ENCODE assay signal across 11 cellular contexts in genomic region chr4:156972370-156972980, GRCh38. TPM values are rescaled to one million over a fixed set of nuclear protein-coding genes. Genes with fewer than 3 reads are reported as not detected.
DNase-seq lines count a peak whose midpoint lies in the region; ATAC-seq, FAIRE-seq and TF ChIP-seq lines count a peak whose summit lies in the region.
"Had no signal": no experiment of that assay in that cellular context is flagged by ENCODE, and none has a peak within 500 bp of the region (broad histone marks: within the 10 kb centered on the region; RNA-seq: fewer than 3 reads in every experiment).

No MANE protein-coding gene starts in this region.

- intact Hi-C loops in Panc1 (cut with micrococcal nuclease; ENCODE audit: unreplicated experiment) (no loop called here), esophagus squamous epithelium (cut with DNase I) (loop anchor here (10.0 kb wide), 2 partner anchors 72 to 488 kb away; no protein-coding TSS in a partner anchor), OCI-LY7 (cut with micrococcal nuclease; ENCODE audit: unreplicated experiment) (no loop called here)

- H3F3A ChIP-seq in neural progenitor cell (ENCODE audit: low read depth), result peaks cover 24% of the 10 kb centered on the region

- no peaks in the 10 kb centered on the region for H3K36me3 Mint-ChIP-seq in neural progenitor cell

- no peak overlapping the region for H3K27ac Mint-ChIP-seq in neural progenitor cell

- POLR2A ChIA-PET in AG04449 (lab: Yijun Ruan, JAX) (no interaction called here), Panc1 (lab: Charles Lee) (no interaction called here), OCI-LY7 (lab: Charles Lee) (no interaction called here)

- H3K27me3 Mint-ChIP-seq in neural progenitor cell (ENCODE audit: insufficient read depth, low read depth), result peaks cover 2% of the 10 kb centered on the region

- no peak; the same call in 1 of the 2 replicates for ATAC-seq in Panc1

- DNase-seq in AG04449 (ENCODE audit: low read depth, low spot score), result no peak
- DNase-seq in Panc1 (ENCODE audit: low read depth, low spot score), result no peak
- DNase-seq in esophagus squamous epithelium (lab: John Stamatoyannopoulos, UW), result no peak
- DNase-seq in neural progenitor cell (ENCODE audit: low spot score), result peak; percentile 18
- no peak for DNase-seq in RCC 7860 (ENCODE audit: low spot score)
- DNase-seq in NCI-H2081 (lab: John Stamatoyannopoulos, UW), result no peak
- no peak for DNase-seq in OCI-LY7 (ENCODE audit: low spot score)
- DNase-seq in T-helper 9 cell, result no peak
- DNase-seq: DMS 273 treated with DMSO at 0.1 percent for 48 hours; NK-92 treated with Interleukin-12 subunit alpha and Interleukin-12 subunit beta, amount 100 ng/mL, for 24 hours had no signal

- in situ Hi-C loops in Panc1 (cut with HindIII; ENCODE audit: low pct_unique_long_range_greater_than_20kb, low sequenced_read_pairs), result no loop called here

- H3K79me2 ChIP-seq in neural progenitor cell (ENCODE audit: low read depth) (no peaks in the 10 kb centered on the region), OCI-LY7 (ENCODE audit: insufficient read depth, low read depth, low read length) (no peaks in the 10 kb centered on the region)

- peaks cover 3% of the 10 kb centered on the region for H3K9me3 Mint-ChIP-seq in neural progenitor cell

- WGBS in esophagus squamous epithelium, 2 donors, result 8 to 14% methylated on average over 8 of the region's 8 CpGs

- no peak overlapping the region for H3K9ac ChIP-seq in neural progenitor cell

- H3K27ac ChIP-seq in Panc1 (ENCODE audit: low read length), result peak overlapping the region; percentile 48; the same call in 1 of the 2 replicates
- H3K27ac ChIP-seq in esophagus squamous epithelium, result peak overlapping the region; percentile 80 to 90 (median 89)
- H3K27ac ChIP-seq in neural progenitor cell, result no peak overlapping the region
- H3K27ac ChIP-seq in OCI-LY7 (ENCODE audit: low read depth, low read length, poor library complexity, severe bottlenecking), result no peak overlapping the region

- CTCF ChIA-PET in AG04449 (lab: Yijun Ruan, JAX), result interaction anchor here (0.8 to 1.8 kb wide), 11 partner anchors 9 to 499 kb away, joined by 3 to 9 read pairs (median 4); partner anchors contain the start of gene GLRB
- CTCF ChIA-PET in Panc1 (lab: Charles Lee), result no interaction called here
- CTCF ChIA-PET in OCI-LY7 (lab: Charles Lee; ENCODE audit: unreplicated experiment), result interaction anchor here (0.6 kb wide), 1 partner anchor 26 kb away, joined by 3 read pairs; no protein-coding TSS in a partner anchor

- H3K27me3 ChIP-seq in Panc1 (ENCODE audit: control insufficient read depth, insufficient read depth, low read length) (no peaks in the 10 kb centered on the region), esophagus squamous epithelium (peaks cover 0 to 7% (median 0%) of the 10 kb centered on the region in 4 donors), neural progenitor cell (peaks cover 35% of the 10 kb centered on the region)

- FAIRE-seq in RCC 7860 (lab: Jason Lieb, UNC), result no peak

- no peaks in the 10 kb centered on the region for H3K9me2 ChIP-seq in OCI-LY7 (ENCODE audit: insufficient read depth, low read length)

- H3K4me3 Mint-ChIP-seq in neural progenitor cell, result peak overlapping the region; percentile 78
- H3K4me3 Mint-ChIP-seq: central memory CD8-positive, alpha-beta T cell had no signal

- H4K20me1 ChIP-seq in neural progenitor cell (ENCODE audit: low read depth) (peaks cover 8% of the 10 kb centered on the region), OCI-LY7 (ENCODE audit: insufficient read depth, low read length) (no peaks in the 10 kb centered on the region)

- peaks cover 54% of the 10 kb centered on the region for H3K4me1 Mint-ChIP-seq in neural progenitor cell
- H3K4me1 Mint-ChIP-seq: central memory CD8-positive, alpha-beta T cell had no signal

- TF ChIP-seq CTCF in AG04449 (IDR thresholded peaks at IDR 0.05; ENCODE audit: insufficient read depth, low read length, missing control alignments) (no peak), Panc1 (IDR thresholded peaks at IDR 0.05) (no peak), esophagus squamous epithelium (IDR thresholded peaks at IDR 0.05) (no peak), neural progenitor cell (IDR thresholded peaks at IDR 0.05) (no peak), OCI-LY7 (conservative IDR thresholded peaks at IDR 0.05; ENCODE audit: low read length) (no peak)

- peak overlapping the region; percentile 97 for H2AFZ ChIP-seq in neural progenitor cell (replicated peaks)
- H2AFZ ChIP-seq in OCI-LY7 (ENCODE audit: low read length), result no peak overlapping the region

- H3K4me3 ChIP-seq in AG04449 (ENCODE audit: low read depth, low read length) (peak overlapping the region; percentile 88; the same call in 1 of the 2 replicates), Panc1 (ENCODE audit: low read depth in 2 of 2, low read length in 2 of 2) (peak overlapping the region; percentile 68 to 93), esophagus squamous epithelium (peak overlapping the region; percentile 66 to 82 (median 72)), neural progenitor cell (peak overlapping the region; percentile 81), OCI-LY7 (ENCODE audit: low read depth, low read length, poor library complexity, severe bottlenecking) (no peak overlapping the region)

- H3K36me3 ChIP-seq in Panc1 (ENCODE audit: control insufficient read depth, insufficient read depth, low read length), result no peaks in the 10 kb centered on the region
- H3K36me3 ChIP-seq in esophagus squamous epithelium, result no peaks in the 10 kb centered on the region
- no peaks in the 10 kb centered on the region for H3K36me3 ChIP-seq in neural progenitor cell
- H3K36me3 ChIP-seq in OCI-LY7 (ENCODE audit: insufficient read depth, low read length), result no peaks in the 10 kb centered on the region

- H3K9me3 ChIP-seq in Panc1 (ENCODE audit: control insufficient read depth, insufficient read depth, low read depth, low read length), result no peaks in the 10 kb centered on the region
- H3K9me3 ChIP-seq in esophagus squamous epithelium, result no peaks in the 10 kb centered on the region
- no peaks in the 10 kb centered on the region for H3K9me3 ChIP-seq in neural progenitor cell (ENCODE audit: low read depth)
- no peaks in the 10 kb centered on the region for H3K9me3 ChIP-seq in OCI-LY7 (ENCODE audit: low read length)

- TF ChIP-seq POLR2A in esophagus squamous epithelium (IDR thresholded peaks at IDR 0.05), result no peak

- H3K4me1 ChIP-seq in Panc1 (ENCODE audit: control insufficient read depth, insufficient read depth, low read length) (peaks cover 23% of the 10 kb centered on the region), esophagus squamous epithelium (peaks cover 6 to 39% (median 10%) of the 10 kb centered on the region in 3 donors), neural progenitor cell (peaks cover 8% of the 10 kb centered on the region), OCI-LY7 (ENCODE audit: insufficient read depth, low read length, poor library complexity, severe bottlenecking) (no peaks in the 10 kb centered on the region)

- no TSS peak for BruUV-seq in Panc1 (replicated peaks; lab: Mats Ljungman, UMichigan)
- no TSS peak for BruUV-seq in OCI-LY7 (replicated peaks; lab: Mats Ljungman, UMichigan)

- H3K4me2 ChIP-seq in neural progenitor cell (peak overlapping the region; percentile 91), OCI-LY7 (ENCODE audit: low read length) (no peak overlapping the region)

RNA-seq across cellular contexts. Expression of gene PDGFC, which starts 0.9 kb away (rescaled TPM):
- total RNA-seq in Panc1 (2021; ENCODE audit: unreplicated experiment), result 14.5 TPM
- 9.3 TPM for polyA plus RNA-seq in Panc1 (2012; ENCODE audit: insufficient read length)
- 10 to 100 TPM in 2 of 4 donors, 1 to 10 TPM in 2; 2.9 to 22.1 (median 7.7) TPM for total RNA-seq in esophagus squamous epithelium
- 2.5 and 4.7 TPM in 2 replicates for total RNA-seq in neural progenitor cell (ENCODE audit: low replicate concordance)
- not detected in 2 replicates for total RNA-seq in OCI-LY7 (2014; rRNA removed; shearing (Covaris generic))
- not detected in 2 replicates for total RNA-seq in OCI-LY7 (2022)

Comparison
In these comparisons a context has a peak if more than half of its experiments do, and no peak if none do; other contexts are left out.
1. H3K27ac ChIP-seq: peak in Panc1 (single experiment) and esophagus squamous epithelium (4 of 4); none in neural progenitor cell (single experiment) and OCI-LY7 (single experiment).